ENCODE assay signal across 27 cellular contexts in genomic region chr22:40789131-40789530, GRCh38.
"Had no signal": no experiment of that assay in that cellular context is flagged by ENCODE, and none has a peak within 500 bp of the region (broad histone marks: within the 10 kb centered on the region; RNA-seq: fewer than 3 reads in every experiment).

No MANE protein-coding gene starts in this region.

- H3K27ac ChIP-seq: neural progenitor cell, neutrophil, pancreas, prostate gland, right atrium auricular region, right lobe of liver, sigmoid colon, stomach, thoracic aorta, thyroid gland, tibial nerve, upper lobe of right lung, uterus had no signal

- H3K9ac ChIP-seq: neural progenitor cell had no signal

- H3K27me3 Mint-ChIP-seq: naive thymus-derived CD4-positive, alpha-beta T cell; stimulated activated naive B cell treated with anti-CD40 and anti-IgM and Interleukin-4, amounts not matched to agents 10 μg/mL and 1 μg/mL and 100 μg/mL, for 72 hours; type B pancreatic cell had no signal

- ATAC-seq: naive thymus-derived CD4-positive, alpha-beta T cell; natural killer cell; pancreas; stimulated activated effector memory CD8-positive, alpha-beta T cell treated with anti-CD3 and anti-CD28 coated beads, Interleukin-12 subunit alpha, Interleukin-12 subunit beta, amount 100 ng/mL, for 72 hours; stimulated activated naive B cell treated with anti-CD40 and anti-IgM and Interleukin-4, amounts not matched to agents 10 μg/mL and 1 μg/mL and 100 μg/mL, for 72 hours; upper lobe of right lung had no signal

- H3K4me1 ChIP-seq: neural progenitor cell, pancreas, prostate gland, right atrium auricular region, sigmoid colon, stomach, thyroid gland, tibial nerve, upper lobe of right lung, uterus had no signal

- H3K9me3 ChIP-seq: neutrophil, pancreas, prostate gland, right atrium auricular region, right lobe of liver, sigmoid colon, stomach, thoracic aorta, thyroid gland, tibial nerve, upper lobe of right lung, uterus had no signal

- H3K9me3 Mint-ChIP-seq: naive thymus-derived CD4-positive, alpha-beta T cell; natural killer cell; nephron; neural progenitor cell; stimulated activated effector memory CD8-positive, alpha-beta T cell treated with anti-CD3 and anti-CD28 coated beads, Interleukin-12 subunit alpha, Interleukin-12 subunit beta, amount 100 ng/mL, for 72 hours; stimulated activated naive B cell treated with anti-CD40 and anti-IgM and Interleukin-4, amounts not matched to agents 10 μg/mL and 1 μg/mL and 100 μg/mL, for 72 hours; type B pancreatic cell had no signal

- H2AFZ ChIP-seq: neural progenitor cell had no signal

- H3K4me1 Mint-ChIP-seq: natural killer cell, neural progenitor cell had no signal

- H3K27ac Mint-ChIP-seq: naive thymus-derived CD4-positive, alpha-beta T cell; natural killer cell; nephron; neural progenitor cell; stimulated activated effector memory CD8-positive, alpha-beta T cell treated with anti-CD3 and anti-CD28 coated beads, Interleukin-12 subunit alpha, Interleukin-12 subunit beta, amount 100 ng/mL, for 72 hours; stimulated activated naive B cell treated with anti-CD40 and anti-IgM and Interleukin-4, amounts not matched to agents 10 μg/mL and 1 μg/mL and 100 μg/mL, for 72 hours; type B pancreatic cell had no signal

- DNase-seq: naive thymus-derived CD4-positive, alpha-beta T cell; natural killer cell; nucleus accumbens; retina; right lobe of liver; sigmoid colon; small intestine; stimulated activated CD4-positive, alpha-beta T cell treated with anti-CD3 and anti-CD28 coated beads, Interleukin-15, amount 100 ng/mL, for 24 hours; stimulated activated CD4-positive, alpha-beta T cell treated with anti-CD3 and anti-CD28 coated beads, Interleukin-2, amount 100 ng/mL, for 24 hours; stimulated activated CD4-positive, alpha-beta T cell treated with anti-CD3 and anti-CD28 coated beads, Interleukin-2, amount 100 ng/mL, for 48 hours; stimulated activated CD4-positive, alpha-beta T cell treated with anti-CD3 and anti-CD28 coated beads, Interleukin-4, amount 100 ng/mL, for 24 hours; stimulated activated naive B cell treated with anti-CD40 and anti-IgM and Interleukin-4, amounts not matched to agents 10 μg/mL and 1 μg/mL and 100 μg/mL, for 72 hours; stimulated activated naive CD4-positive, alpha-beta T cell treated with Interleukin-2 at 50 U/mL for 16 hours; stomach; thyroid gland; upper lobe of right lung; uterus had no signal

- H3K4me3 ChIP-seq: neural progenitor cell, pancreas, prostate gland, right atrium auricular region, right lobe of liver, sigmoid colon, stomach, thoracic aorta, thyroid gland, tibial nerve, upper lobe of right lung, uterus had no signal

- H3K4me2 ChIP-seq: neural progenitor cell had no signal

- H3K36me3 ChIP-seq: neural progenitor cell, pancreas, prostate gland, right atrium auricular region, thoracic aorta, thyroid gland, uterus had no signal

- H3K4me3 Mint-ChIP-seq: naive thymus-derived CD4-positive, alpha-beta T cell; natural killer cell; nephron; neural progenitor cell; stimulated activated effector memory CD8-positive, alpha-beta T cell treated with anti-CD3 and anti-CD28 coated beads, Interleukin-12 subunit alpha, Interleukin-12 subunit beta, amount 100 ng/mL, for 72 hours; stimulated activated naive B cell treated with anti-CD40 and anti-IgM and Interleukin-4, amounts not matched to agents 10 μg/mL and 1 μg/mL and 100 μg/mL, for 72 hours; type B pancreatic cell had no signal

- H3K27me3 ChIP-seq: neural progenitor cell, neutrophil, pancreas, right atrium auricular region, right lobe of liver, sigmoid colon, stomach, thyroid gland, tibial nerve, upper lobe of right lung, uterus had no signal
